ENCODE assay signal across 10 cellular contexts in genomic region chr17:21348081-21348925, GRCh38. TPM values are rescaled to one million over a fixed set of nuclear protein-coding genes. Genes with fewer than 3 reads are reported as not detected.
DNase-seq lines count a peak whose midpoint lies in the region; ATAC-seq and TF ChIP-seq lines count a peak whose summit lies in the region.
"Not testable (repeated sequence)": the region's sequence is repeated elsewhere in the genome, so short reads cannot be mapped to it uniquely, and the experiment has no call there.
"Had no signal": no experiment of that assay in that cellular context is flagged by ENCODE, and none has a peak within 500 bp of the region (broad histone marks: within the 10 kb centered on the region; RNA-seq: fewer than 3 reads in every experiment).

No MANE protein-coding gene starts in this region.

- DNase-seq in MM.1S (peak; percentile 14), islet precursor cell (peak; percentile 23)
- not testable (repeated sequence) for DNase-seq in upper lobe of left lung

- not testable (repeated sequence) for TF ChIP-seq EP300 in upper lobe of left lung (IDR thresholded peaks at IDR 0.05)

- not testable (repeated sequence) for H3K27ac Mint-ChIP-seq in activated T-helper 17 cell treated with anti-CD3 and anti-CD28 coated beads, Interleukin-2, amount 50 U/mL, for 72 hours

- not testable (repeated sequence) for H3K27ac ChIP-seq in MM.1S (ENCODE audit: low read length); upper lobe of left lung

- not testable (repeated sequence) for TF ChIP-seq POLR2A in upper lobe of left lung (IDR thresholded peaks at IDR 0.05)

- not testable (repeated sequence) for H3K4me3 Mint-ChIP-seq in activated T-helper 17 cell treated with anti-CD3 and anti-CD28 coated beads, Interleukin-2, amount 50 U/mL, for 72 hours

- not testable (repeated sequence) for H2AFZ ChIP-seq in MM.1S (ENCODE audit: low read length)

- not testable (repeated sequence) for H3K79me2 ChIP-seq in MM.1S (ENCODE audit: low read length)

- not testable (repeated sequence) for H3F3A ChIP-seq in MM.1S (ENCODE audit: insufficient read depth, low read length)

- not testable (repeated sequence) for H3K9ac ChIP-seq in MM.1S (ENCODE audit: low read length)

- H3K4me2 ChIP-seq in MM.1S (ENCODE audit: low read depth, low read length): not testable (repeated sequence)

- WGBS in upper lobe of left lung, 2 donors: 57 to 79% methylated on average over 7 to 10 of the region's 14 CpGs

- H3K4me1 ChIP-seq in MM.1S (ENCODE audit: low read length); upper lobe of left lung: not testable (repeated sequence)

- not testable (repeated sequence) for H4K20me1 ChIP-seq in MM.1S (ENCODE audit: insufficient read depth, low read length)

- H3K9me3 ChIP-seq in MM.1S (replicated peaks; ENCODE audit: insufficient read depth, low read length); upper lobe of left lung: not testable (repeated sequence)

- TF ChIP-seq CTCF in MM.1S (IDR thresholded peaks at IDR 0.05; ENCODE audit: low read length); upper lobe of left lung (IDR thresholded peaks at IDR 0.05): not testable (repeated sequence)

- H3K9me2 ChIP-seq in MM.1S (replicated peaks; ENCODE audit: insufficient read depth, low read length): not testable (repeated sequence)

- ATAC-seq in GM18508 (IDR thresholded peaks at IDR 0.05; ENCODE audit: insufficient read depth, unreplicated experiment) (peak; percentile 54), GM19452 (IDR thresholded peaks at IDR 0.05; ENCODE audit: unreplicated experiment) (peak; percentile 70), HG02759 (IDR thresholded peaks at IDR 0.05; ENCODE audit: unreplicated experiment) (peak; percentile 81), HG03196 (IDR thresholded peaks at IDR 0.05; ENCODE audit: unreplicated experiment) (peak; percentile 58), upper lobe of left lung (ENCODE audit: low FRiP score in 2 of 2) (peak; percentile 1 to 3)
- ATAC-seq in activated T-helper 17 cell treated with anti-CD3 and anti-CD28 coated beads, Interleukin-2, amount 50 U/mL, for 72 hours (replicated peaks): peak; percentile 19

- H3K4me1 Mint-ChIP-seq in activated T-helper 17 cell treated with anti-CD3 and anti-CD28 coated beads, Interleukin-2, amount 50 U/mL, for 72 hours: not testable (repeated sequence)

- H3K4me3 ChIP-seq in MM.1S (ENCODE audit: low read length); upper lobe of left lung: not testable (repeated sequence)

- not testable (repeated sequence) for H3K27me3 ChIP-seq in MM.1S (replicated peaks; ENCODE audit: insufficient read depth, low read length); upper lobe of left lung

- not testable (repeated sequence) for H3K9me3 Mint-ChIP-seq in activated T-helper 17 cell treated with anti-CD3 and anti-CD28 coated beads, Interleukin-2, amount 50 U/mL, for 72 hours

- not testable (repeated sequence) for H3K36me3 ChIP-seq in MM.1S (replicated peaks; ENCODE audit: insufficient read depth, low read length); upper lobe of left lung

- H3K27me3 Mint-ChIP-seq in activated T-helper 17 cell treated with anti-CD3 and anti-CD28 coated beads, Interleukin-2, amount 50 U/mL, for 72 hours: not testable (repeated sequence)

- H3K36me3 Mint-ChIP-seq in activated T-helper 17 cell treated with anti-CD3 and anti-CD28 coated beads, Interleukin-2, amount 50 U/mL, for 72 hours (ENCODE audit: low read depth): not testable (repeated sequence)

RNA-seq across cellular contexts. Expression of gene KCNJ12, which starts 27.9 kb away (rescaled TPM):
- under 1 TPM in 1 of 2 donors, not detected in 1; 0.05 TPM for total RNA-seq in activated T-helper 17 cell treated with anti-CD3 and anti-CD28 coated beads, Interleukin-2, amount 50 U/mL, for 72 hours
- 1 to 10 TPM; 1.2 to 3.8 (median 2.0) TPM for total RNA-seq in upper lobe of left lung
- total RNA-seq: activated CD4-positive, alpha-beta T cell treated with anti-CD3 and anti-CD28 coated beads, Interleukin-2, amount 10 ng/mL, durations not matched to agents 7 days and 5 days; activated naive CD8-positive, alpha-beta T cell treated with anti-CD3 and anti-CD28 coated beads for 36 hours had no signal

Comparison
In these comparisons a context has a peak if more than half of its experiments do, and no peak if none do; other contexts are left out.
1. ATAC-seq: peak in every context shown above with its lines; median percentile 81 in HG02759; 70 in GM19452; 58 in HG03196; 54 in GM18508; 19 in activated T-helper 17 cell treated with anti-CD3 and anti-CD28 coated beads, Interleukin-2, amount 50 U/mL, for 72 hours; 2 in upper lobe of left lung.